Comparison of ENCODE assay signal across 11 cellular contexts in genomic region chr9:18297532-18297872, GRCh38.
DNase-seq lines count a peak whose midpoint lies in the region; ATAC-seq, FAIRE-seq and TF ChIP-seq lines count a peak whose summit lies in the region.
"Had no signal": no experiment of that assay in that cellular context is flagged by ENCODE, and none has a peak within 500 bp of the region (broad histone marks: within the 10 kb centered on the region; RNA-seq: fewer than 3 reads in every experiment).

No MANE protein-coding gene starts in this region.

- no peaks in the 10 kb centered on the region for H3K4me1 Mint-ChIP-seq in activated T-cell treated with anti-CD3 and anti-CD28 coated beads, Interleukin-2, amount 50 U/mL, for 4 hours (ENCODE audit: low read depth)

- no peaks in the 10 kb centered on the region for H3K27me3 Mint-ChIP-seq in activated T-cell treated with anti-CD3 and anti-CD28 coated beads, Interleukin-2, amount 50 U/mL, for 4 hours (ENCODE audit: low read depth)

- no peak for FAIRE-seq in endothelial cell of umbilical vein (lab: Jason Lieb, UNC)

- DNase-seq in NCI-H524 (lab: John Stamatoyannopoulos, UW) (peak; percentile 7 to 37), NCI-H524 treated with DMSO at 0.1 percent for 48 hours (lab: John Stamatoyannopoulos, UW) (no peak), NCI-H69 (lab: John Stamatoyannopoulos, UW) (peak; percentile 93), endothelial cell of umbilical vein (ENCODE audit: low read depth, low spot score) (no peak), A673 (ENCODE audit: low spot score) (no peak)
- no peak for DNase-seq in activated T-cell treated with anti-CD3 and anti-CD28 coated beads, Interleukin-2, amount 50 U/mL, for 4 hours
- DNase-seq in stimulated activated CD4-positive, alpha-beta T cell treated with anti-CD3 and anti-CD28 coated beads, Interleukin-2, amount 100 ng/mL, for 48 hours = no peak
- DNase-seq: adrenal gland, KG1 had no signal

- H3K9me3 ChIP-seq in endothelial cell of umbilical vein (replicated peaks; ENCODE audit: control insufficient read depth, insufficient read depth, low read length) (no peaks in the 10 kb centered on the region), skeletal muscle satellite cell (replicated peaks; ENCODE audit: low read length) (no peaks in the 10 kb centered on the region), A673 (ENCODE audit: low read depth, low read length, poor library complexity, severe bottlenecking) (no peaks in the 10 kb centered on the region)
- H3K9me3 ChIP-seq: adrenal gland had no signal

- H3K79me2 ChIP-seq in endothelial cell of umbilical vein (ENCODE audit: control insufficient read depth, insufficient read depth, low read length) = no peaks in the 10 kb centered on the region

- TF ChIP-seq CTCF in endothelial cell of umbilical vein (IDR thresholded peaks at IDR 0.05; ENCODE audit: extremely low read depth in 1 of 2, insufficient read depth in 1 of 2, low read depth in 1 of 2, low read length in 2 of 2) = peak; percentile 32 to 52
- TF ChIP-seq CTCF in A673 (conservative IDR thresholded peaks at IDR 0.05; ENCODE audit: low read depth, low read length) = no peak

- no peak for TF ChIP-seq POLR2A in endothelial cell of umbilical vein (IDR thresholded peaks at IDR 0.05; ENCODE audit: low read depth, low read length)

- H3K36me3 ChIP-seq in endothelial cell of umbilical vein (ENCODE audit: control insufficient read depth in 2 of 2, extremely low read depth in 1 of 2, insufficient read depth in 2 of 2, low read length in 2 of 2) = no peaks in the 10 kb centered on the region
- H3K36me3 ChIP-seq in skeletal muscle satellite cell (ENCODE audit: insufficient read depth, low read length) = no peaks in the 10 kb centered on the region
- H3K36me3 ChIP-seq in A673 (ENCODE audit: insufficient read depth, low read length, poor library complexity, severe bottlenecking) = no peaks in the 10 kb centered on the region
- H3K36me3 ChIP-seq: adrenal gland had no signal

- no peaks in the 10 kb centered on the region for H3K9me3 Mint-ChIP-seq in activated T-cell treated with anti-CD3 and anti-CD28 coated beads, Interleukin-2, amount 50 U/mL, for 4 hours

- H3K27me3 ChIP-seq in endothelial cell of umbilical vein (ENCODE audit: control insufficient read depth in 2 of 2, insufficient read depth in 2 of 2, low read length in 2 of 2) (no peaks in the 10 kb centered on the region), skeletal muscle satellite cell (ENCODE audit: control insufficient read depth, insufficient read depth, low read length) (no peaks in the 10 kb centered on the region), A673 (replicated peaks; ENCODE audit: insufficient read depth, low read depth, low read length, poor library complexity) (no peaks in the 10 kb centered on the region)
- H3K27me3 ChIP-seq: adrenal gland had no signal

- no peak for ATAC-seq in activated T-cell treated with anti-CD3 and anti-CD28 coated beads, Interleukin-2, amount 50 U/mL, for 4 hours

- H3K36me3 Mint-ChIP-seq in activated T-cell treated with anti-CD3 and anti-CD28 coated beads, Interleukin-2, amount 50 U/mL, for 4 hours (ENCODE audit: insufficient read depth) = no peaks in the 10 kb centered on the region

- H3K9ac ChIP-seq in endothelial cell of umbilical vein (replicated peaks; ENCODE audit: extremely low read depth, insufficient read depth, low read length) = peak overlapping the region; percentile 59
- H3K9ac ChIP-seq in skeletal muscle satellite cell (ENCODE audit: low read depth, low read length) = no peak overlapping the region

- CTCF ChIA-PET in endothelial cell of umbilical vein (lab: Charles Lee) = interaction anchor here (1.1 to 1.5 kb wide), 3 partner anchors 14 to 140 kb away, joined by 3 to 4 read pairs (median 4); no protein-coding TSS in a partner anchor
- CTCF ChIA-PET in A673 (lab: Charles Lee) = no interaction called here

- H2AFZ ChIP-seq in endothelial cell of umbilical vein (ENCODE audit: low read depth, low read length) = no peak overlapping the region

- intact Hi-C loops in endothelial cell of umbilical vein (cut with micrococcal nuclease) = loop anchor here (1.0 kb wide), 3 partner anchors 34 to 141 kb away; no protein-coding TSS in a partner anchor
- intact Hi-C loops in A673 (cut with micrococcal nuclease; ENCODE audit: unreplicated experiment) = no loop called here

- H3K4me1 ChIP-seq in endothelial cell of umbilical vein (ENCODE audit: control insufficient read depth, extremely low read depth, insufficient read depth, low read length) (peaks cover 15% of the 10 kb centered on the region), skeletal muscle satellite cell (ENCODE audit: control insufficient read depth, insufficient read depth, low read length) (peaks cover 15% of the 10 kb centered on the region), A673 (ENCODE audit: insufficient read depth, low read length, poor library complexity, severe bottlenecking) (no peaks in the 10 kb centered on the region)

- H3K4me3 ChIP-seq in endothelial cell of umbilical vein (replicated peaks in 1 of 3; ENCODE audit: insufficient read depth in 1 of 3, low read depth in 1 of 3, low read length in 3 of 3) (no peak overlapping the region), skeletal muscle satellite cell (ENCODE audit: low read length) (no peak overlapping the region), A673 (ENCODE audit: low read depth, low read length, poor library complexity, severe bottlenecking) (no peak overlapping the region)
- H3K4me3 ChIP-seq: adrenal gland, skin epidermis had no signal

- dilution Hi-C loops in endothelial cell of umbilical vein (cut with MboI; ENCODE audit: extremely low pct_ligation_motif_present, low sequenced_read_pairs) = no loop called here

- H3K4me3 Mint-ChIP-seq in activated T-cell treated with anti-CD3 and anti-CD28 coated beads, Interleukin-2, amount 50 U/mL, for 4 hours = no peak overlapping the region

- H3K27ac ChIP-seq in endothelial cell of umbilical vein (ENCODE audit: insufficient read depth, low read depth, low read length) (peak overlapping the region; percentile 64), A673 (ENCODE audit: low read depth, low read length, poor library complexity, severe bottlenecking) (no peak overlapping the region)
- H3K27ac ChIP-seq: adrenal gland had no signal

- no TSS peak for BruUV-seq in endothelial cell of umbilical vein (replicated peaks; lab: Mats Ljungman, UMichigan)
- no TSS peak for BruUV-seq in A673 (replicated peaks; lab: Mats Ljungman, UMichigan)

- peak overlapping the region; percentile 76 for H3K4me2 ChIP-seq in endothelial cell of umbilical vein (ENCODE audit: insufficient read depth, low read length)
- peak overlapping the region; percentile 63 for H3K4me2 ChIP-seq in skeletal muscle satellite cell (ENCODE audit: low read length)

- no peaks in the 10 kb centered on the region for H3K9me1 ChIP-seq in endothelial cell of umbilical vein (replicated peaks; ENCODE audit: control insufficient read depth, extremely low read depth, insufficient read depth, low read length)

- no peaks in the 10 kb centered on the region for H4K20me1 ChIP-seq in endothelial cell of umbilical vein (replicated peaks; ENCODE audit: control insufficient read depth, extremely low read depth, insufficient read depth, low read length)

- POLR2A ChIA-PET in endothelial cell of umbilical vein (lab: Charles Lee) = no interaction called here
- POLR2A ChIA-PET in A673 (lab: Charles Lee; ENCODE audit: low non-redundant PET) = no interaction called here

TF ChIP-seq in endothelial cell of umbilical vein, 7 proteins besides CTCF, POLR2A, EP300 and RAD21:
- TF ChIP-seq POLR2AphosphoS5 (IDR thresholded peaks at IDR 0.05; ENCODE audit: insufficient read depth, low read depth, low read length) (no peak), MAX (IDR thresholded peaks at IDR 0.05; ENCODE audit: insufficient read depth, insufficient read length) (no peak), EZH2 (IDR thresholded peaks at IDR 0.05; ENCODE audit: borderline replicate concordance, low read depth, low read length, severe bottlenecking) (no peak), JUN (IDR thresholded peaks at IDR 0.05; ENCODE audit: borderline replicate concordance, insufficient read depth, insufficient read length, low read depth) (no peak), MYC (IDR thresholded peaks at IDR 0.05; ENCODE audit: low read depth, low read length) (no peak), GATA2 (IDR thresholded peaks at IDR 0.05; ENCODE audit: insufficient read depth, insufficient read length, low read depth, low read length) (no peak), FOS (IDR thresholded peaks at IDR 0.05; ENCODE audit: borderline replicate concordance, insufficient read depth, low read length) (no peak)

Comparison
In these comparisons a context has a peak if more than half of its experiments do, and no peak if none do; other contexts are left out.
1. DNase-seq: peak in NCI-H524 (2 of 2) and NCI-H69 (single experiment); none in NCI-H524 treated with DMSO at 0.1 percent for 48 hours (single experiment), endothelial cell of umbilical vein (single experiment), activated T-cell treated with anti-CD3 and anti-CD28 coated beads, Interleukin-2, amount 50 U/mL, for 4 hours (single experiment), stimulated activated CD4-positive, alpha-beta T cell treated with anti-CD3 and anti-CD28 coated beads, Interleukin-2, amount 100 ng/mL, for 48 hours (0 of 2) and A673 (single experiment).